Comparison of ENCODE assay signal across 25 cellular contexts in the genomic region with DNA sequence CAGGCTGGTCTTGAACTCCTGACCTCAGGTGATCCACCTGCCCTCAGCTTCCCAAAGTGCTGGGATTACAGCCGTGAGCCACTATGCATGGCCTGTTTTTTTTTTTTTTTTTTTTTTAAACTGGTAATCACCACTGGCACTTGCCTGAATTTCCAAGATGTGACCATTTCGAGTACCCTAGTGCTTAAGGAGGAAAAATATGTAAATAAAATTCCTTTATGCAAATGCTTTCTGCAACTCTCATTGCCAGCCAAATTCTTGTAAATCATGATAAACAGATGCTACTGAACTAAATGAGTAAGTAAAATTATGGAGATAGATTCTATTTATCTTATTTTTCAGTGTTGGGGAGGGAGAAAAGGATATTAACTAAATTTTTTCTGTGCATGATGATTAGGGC.
"Had no signal": no experiment of that assay in that cellular context is flagged by ENCODE, and none has a peak within 500 bp of the region (broad histone marks: within the 10 kb centered on the region; RNA-seq: fewer than 3 reads in every experiment).

No MANE protein-coding gene starts in this region.

- ATAC-seq: esophagus mucosa; gastrocnemius medialis; left cardiac atrium; left lung; mucosa of descending colon; natural killer cell treated with Interleukin-12 subunit alpha and Interleukin-12 subunit beta and Interleukin-15 and Interleukin-18, amount 100 ng/mL, for 72 hours; pancreas; right lobe of liver; stimulated activated naive B cell treated with anti-CD40 and anti-IgM and Interleukin-4, amounts not matched to agents 10 μg/mL and 1 μg/mL and 100 μg/mL, for 72 hours; stimulated activated naive CD8-positive, alpha-beta T cell treated with anti-CD3 and anti-CD28 coated beads, Interleukin-15, amount 100 ng/mL, for 72 hours had no signal

- H3K27ac ChIP-seq: colonic mucosa, epithelial cell of prostate, gastrocnemius medialis, left lung, neutrophil, pancreas, right lobe of liver, suprapubic skin, transverse colon had no signal

- H3K9me3 ChIP-seq: colonic mucosa, gastrocnemius medialis, left lung, mucosa of descending colon, neutrophil, pancreas, right lobe of liver, suprapubic skin, transverse colon had no signal

- H3K36me3 ChIP-seq: colonic mucosa, gastrocnemius medialis, left lung, neutrophil, right lobe of liver, suprapubic skin, transverse colon had no signal

- H3K4me1 ChIP-seq: colonic mucosa, gastrocnemius medialis, left lung, pancreas, right lobe of liver, suprapubic skin, transverse colon had no signal

- DNase-seq: colonic mucosa; effector CD8-positive, alpha-beta T cell; endodermal cell; foreskin fibroblast; gastrocnemius medialis; head of caudate nucleus; kidney; left cardiac atrium; left lung; mesenchymal stem cell; mucosa of descending colon; naive B cell; pancreas; right lobe of liver; small intestine; stimulated activated CD4-positive, alpha-beta T cell treated with anti-CD3 and anti-CD28 coated beads, Interleukin-15, amount 100 ng/mL, for 24 hours; stimulated activated CD4-positive, alpha-beta T cell treated with anti-CD3 and anti-CD28 coated beads, Interleukin-2, amount 100 ng/mL, for 48 hours; stimulated activated naive B cell treated with anti-CD40 and anti-IgM and Interleukin-4, amounts not matched to agents 10 μg/mL and 1 μg/mL and 100 μg/mL, for 72 hours; stimulated activated naive CD8-positive, alpha-beta T cell treated with anti-CD3 and anti-CD28 coated beads, Interleukin-15, amount 100 ng/mL, for 72 hours; transverse colon had no signal

- H3K27me3 ChIP-seq: colonic mucosa, gastrocnemius medialis, left lung, neutrophil, pancreas, right lobe of liver, suprapubic skin, transverse colon had no signal

- H3K4me3 ChIP-seq: colonic mucosa, gastrocnemius medialis, left lung, mucosa of descending colon, pancreas, right lobe of liver, suprapubic skin, transverse colon had no signal
